Comparison of ENCODE assay signal across 1 cellular context in genomic region chr4:139956436-139957107, GRCh38.
TF ChIP-seq lines count a peak whose summit lies in the region.

No MANE protein-coding gene starts in this region.

TF ChIP-seq in GM23338, 12 proteins besides CTCF, POLR2A, EP300 and RAD21 (continued from another document):
- TF ChIP-seq ZNF462 (CRISPR knock-in tag; IDR thresholded peaks at IDR 0.05) (no peak), EZH2phosphoT487 (IDR thresholded peaks at IDR 0.05; ENCODE audit: unreplicated experiment) (no peak), STAT1 (IDR thresholded peaks at IDR 0.05; ENCODE audit: unreplicated experiment) (no peak), POLR2AphosphoS5 (IDR thresholded peaks at IDR 0.05; ENCODE audit: low read depth) (no peak), CREB1 (CRISPR knock-in tag; IDR thresholded peaks at IDR 0.05; ENCODE audit: low read depth) (no peak), JUNB (IDR thresholded peaks at IDR 0.05; ENCODE audit: unreplicated experiment) (no peak), EZH2 (IDR thresholded peaks at IDR 0.05; ENCODE audit: low read depth, unreplicated experiment) (no peak), ZNF331 (CRISPR knock-in tag; IDR thresholded peaks at IDR 0.05; ENCODE audit: low read depth) (no peak), NANOG (IDR thresholded peaks at IDR 0.05; ENCODE audit: borderline replicate concordance) (no peak), ETS1 (IDR thresholded peaks at IDR 0.05) (no peak)
